ENCODE assay signal across 8 cellular contexts in the genomic region with DNA sequence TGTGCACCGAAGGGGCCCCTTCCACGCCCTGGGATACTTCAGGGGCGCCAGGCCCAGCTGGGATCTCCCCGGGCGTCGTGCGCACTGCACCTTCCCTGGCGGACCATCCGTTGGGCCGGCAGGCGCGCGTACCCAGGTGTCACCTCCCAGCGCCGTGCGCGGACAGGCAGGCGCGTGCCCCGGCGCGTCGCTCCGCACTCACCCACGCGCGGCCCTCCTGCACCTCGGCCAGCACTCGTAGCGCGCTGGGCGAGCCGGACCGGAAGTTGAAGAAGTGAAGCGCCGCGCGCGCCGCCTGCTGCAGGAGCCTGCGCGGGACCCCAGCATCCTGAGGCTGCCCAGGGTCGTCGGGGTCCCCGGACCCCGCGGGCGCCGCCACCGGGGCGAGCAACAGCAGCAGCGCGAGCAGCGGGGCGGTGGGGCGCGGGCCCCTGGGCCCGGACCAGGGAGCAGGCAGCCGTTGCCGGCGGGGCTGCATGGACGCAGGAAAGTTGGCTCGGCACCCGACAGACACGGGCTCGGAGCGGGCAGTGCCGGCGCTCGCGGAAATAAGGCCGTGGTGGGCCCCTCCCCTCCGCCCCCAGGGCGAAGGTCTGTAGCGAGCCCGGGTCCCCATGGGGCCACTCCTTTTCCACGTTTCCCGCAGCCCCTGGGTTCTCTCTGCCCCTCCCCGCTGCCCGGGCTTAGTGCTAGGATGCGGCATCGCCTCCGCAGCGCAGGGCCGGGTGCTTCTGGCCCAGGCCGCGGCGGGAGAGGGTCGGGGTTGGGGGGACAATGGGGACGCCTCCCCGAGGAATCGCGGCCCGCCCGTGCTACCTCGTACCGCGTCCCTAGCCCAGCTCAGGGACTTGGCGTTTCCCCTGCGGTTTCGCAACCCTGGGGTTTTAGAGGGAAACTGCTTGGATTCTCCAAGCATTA. TPM values are rescaled to one million over a fixed set of nuclear protein-coding genes. Genes with fewer than 3 reads are reported as not detected.
DNase-seq lines count a peak whose midpoint lies in the region; ATAC-seq and TF ChIP-seq lines count a peak whose summit lies in the region.

A gene with protein sequence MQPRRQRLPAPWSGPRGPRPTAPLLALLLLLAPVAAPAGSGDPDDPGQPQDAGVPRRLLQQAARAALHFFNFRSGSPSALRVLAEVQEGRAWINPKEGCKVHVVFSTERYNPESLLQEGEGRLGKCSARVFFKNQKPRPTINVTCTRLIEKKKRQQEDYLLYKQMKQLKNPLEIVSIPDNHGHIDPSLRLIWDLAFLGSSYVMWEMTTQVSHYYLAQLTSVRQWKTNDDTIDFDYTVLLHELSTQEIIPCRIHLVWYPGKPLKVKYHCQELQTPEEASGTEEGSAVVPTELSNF (minus strand): TSS at position 520 of the 918 bp plus-strand sequence. CDS start 42 bp downstream, at position 478.

- intact Hi-C loops in CD4-positive, alpha-beta T cell (cut with DNase I, micrococcal nuclease), result no loop called here
- intact Hi-C loops in activated B cell treated with CpG ODN at 0.5 μM for 24 hours (cut with micrococcal nuclease), result no loop called here

- H3K36me3 Mint-ChIP-seq in CD4-positive, alpha-beta T cell (ENCODE audit: low read depth), result no peaks in the 10 kb centered on the region
- no peaks in the 10 kb centered on the region for H3K36me3 Mint-ChIP-seq in activated B cell treated with CpG ODN at 0.5 μM for 24 hours (ENCODE audit: low read depth)

- no peaks in the 10 kb centered on the region for H3K36me3 ChIP-seq in effector memory CD4-positive, alpha-beta T cell (ENCODE audit: control insufficient read depth, insufficient read depth, low read length)

- CTCF ChIA-PET in CD4-positive, alpha-beta T cell (lab: Charles Lee), result no interaction called here
- CTCF ChIA-PET in activated B cell treated with CpG ODN at 0.5 μM for 24 hours (lab: Charles Lee), result no interaction called here

- H3K4me3 Mint-ChIP-seq in CD4-positive, alpha-beta T cell, result peak within 1 kb of the TSS; percentile 60
- H3K4me3 Mint-ChIP-seq in activated B cell treated with CpG ODN at 0.5 μM for 24 hours, result peak within 1 kb of the TSS; percentile 71

- no peak for TF ChIP-seq CTCF in CD4-positive, alpha-beta T cell (IDR thresholded peaks at IDR 0.05)
- no peak for TF ChIP-seq CTCF in activated B cell treated with CpG ODN at 0.5 μM for 24 hours (IDR thresholded peaks at IDR 0.05)

- POLR2A ChIA-PET in CD4-positive, alpha-beta T cell (lab: Charles Lee), result no interaction called here
- POLR2A ChIA-PET in activated B cell treated with CpG ODN at 0.5 μM for 24 hours (lab: Charles Lee), result no interaction called here

- H3K27ac ChIP-seq in CD4-positive, alpha-beta T cell (ENCODE audit: low read depth, low read length), result no peak within 1 kb of the TSS
- no peak within 1 kb of the TSS for H3K27ac ChIP-seq in effector memory CD4-positive, alpha-beta T cell (ENCODE audit: insufficient read depth, low read length, poor library complexity, severe bottlenecking)

- peak in 5 of 10 experiments; percentile 11 to 44 (median 13) for DNase-seq in CD4-positive, alpha-beta T cell
- DNase-seq in activated B cell treated with CpG ODN at 0.5 μM for 24 hours (peak; percentile 26), lung microvascular endothelial cell (ENCODE audit: low read depth in 2 of 2) (peak; percentile 68 to 71), SHP77 (lab: John Stamatoyannopoulos, UW) (no peak)
- DNase-seq in effector memory CD4-positive, alpha-beta T cell, result no peak
- DNase-seq in stimulated activated CD8-positive, alpha-beta memory T cell treated with anti-CD3 and anti-CD28 coated beads, Interleukin-4, amount 100 ng/mL, for 48 hours, result peak; percentile 65

- peak; percentile 33 for ATAC-seq in CD4-positive, alpha-beta T cell (ENCODE audit: poor library complexity)
- ATAC-seq in GM19395 (IDR thresholded peaks at IDR 0.05; ENCODE audit: unreplicated experiment), result peak; percentile 69
- peak; percentile 61 for ATAC-seq in HG03439 (IDR thresholded peaks at IDR 0.05; ENCODE audit: unreplicated experiment)
- peak; percentile 59 for ATAC-seq in activated B cell treated with CpG ODN at 0.5 μM for 24 hours (ENCODE audit: low read depth)

- H3K9me3 ChIP-seq in CD4-positive, alpha-beta T cell (ENCODE audit: control insufficient read depth, low read length), result peaks cover 4% of the 10 kb centered on the region
- no peaks in the 10 kb centered on the region for H3K9me3 ChIP-seq in effector memory CD4-positive, alpha-beta T cell (ENCODE audit: control insufficient read depth, low read length)

- peak within 1 kb of the TSS; percentile 51 for H3K4me3 ChIP-seq in effector memory CD4-positive, alpha-beta T cell (ENCODE audit: insufficient read depth, low read depth, low read length, poor library complexity, severe bottlenecking)

- peaks cover 4% of the 10 kb centered on the region for H3K27me3 ChIP-seq in CD4-positive, alpha-beta T cell (ENCODE audit: control insufficient read depth, insufficient read depth, low read length)
- no peaks in the 10 kb centered on the region for H3K27me3 ChIP-seq in effector memory CD4-positive, alpha-beta T cell (replicated peaks; ENCODE audit: control insufficient read depth, insufficient read depth, low read length, poor library complexity, severe bottlenecking)

- peaks cover 16% of the 10 kb centered on the region for H3K4me1 Mint-ChIP-seq in CD4-positive, alpha-beta T cell (ENCODE audit: low read depth)
- peaks cover 19% of the 10 kb centered on the region for H3K4me1 Mint-ChIP-seq in activated B cell treated with CpG ODN at 0.5 μM for 24 hours

- peaks cover 16% of the 10 kb centered on the region for H3K27me3 Mint-ChIP-seq in CD4-positive, alpha-beta T cell
- H3K27me3 Mint-ChIP-seq in activated B cell treated with CpG ODN at 0.5 μM for 24 hours, result no peaks in the 10 kb centered on the region

- H3K9me3 Mint-ChIP-seq in CD4-positive, alpha-beta T cell, result peaks cover 2% of the 10 kb centered on the region
- peaks cover 5% of the 10 kb centered on the region for H3K9me3 Mint-ChIP-seq in activated B cell treated with CpG ODN at 0.5 μM for 24 hours

- peaks cover 11% of the 10 kb centered on the region for H3K4me1 ChIP-seq in effector memory CD4-positive, alpha-beta T cell (ENCODE audit: control insufficient read depth, insufficient read depth, low read length, poor library complexity, severe bottlenecking)

- no peak within 1 kb of the TSS for H3K27ac Mint-ChIP-seq in CD4-positive, alpha-beta T cell
- H3K27ac Mint-ChIP-seq in activated B cell treated with CpG ODN at 0.5 μM for 24 hours, result no peak within 1 kb of the TSS

RNA-seq across cellular contexts. Expression of the gene that starts here (rescaled TPM):
- total RNA-seq in CD4-positive, alpha-beta T cell, result not detected
- total RNA-seq in activated B cell treated with CpG ODN at 0.5 μM for 24 hours, result not detected in 2 replicates
- 1.8 and 2.4 TPM in 2 replicates for total RNA-seq in lung microvascular endothelial cell

Comparison
In these comparisons a context has a peak if more than half of its experiments do, and no peak if none do; other contexts are left out.
1. Peak in ATAC-seq in CD4-positive, alpha-beta T cell; RNA of the gene not detected or under 1 TPM.
2. Peak in DNase-seq and ATAC-seq in activated B cell treated with CpG ODN at 0.5 μM for 24 hours; RNA of the gene not detected or under 1 TPM.
3. DNase-seq: peak in lung microvascular endothelial cell (2 of 2) and stimulated activated CD8-positive, alpha-beta memory T cell treated with anti-CD3 and anti-CD28 coated beads, Interleukin-4, amount 100 ng/mL, for 48 hours (single experiment); none in effector memory CD4-positive, alpha-beta T cell (0 of 3) and SHP77 (0 of 2).
4. Peak in every context shown above with its lines, with median percentiles within 50 percentile points of each other: ATAC-seq.